Comparison of ENCODE assay signal across 8 cellular contexts in the genomic region with DNA sequence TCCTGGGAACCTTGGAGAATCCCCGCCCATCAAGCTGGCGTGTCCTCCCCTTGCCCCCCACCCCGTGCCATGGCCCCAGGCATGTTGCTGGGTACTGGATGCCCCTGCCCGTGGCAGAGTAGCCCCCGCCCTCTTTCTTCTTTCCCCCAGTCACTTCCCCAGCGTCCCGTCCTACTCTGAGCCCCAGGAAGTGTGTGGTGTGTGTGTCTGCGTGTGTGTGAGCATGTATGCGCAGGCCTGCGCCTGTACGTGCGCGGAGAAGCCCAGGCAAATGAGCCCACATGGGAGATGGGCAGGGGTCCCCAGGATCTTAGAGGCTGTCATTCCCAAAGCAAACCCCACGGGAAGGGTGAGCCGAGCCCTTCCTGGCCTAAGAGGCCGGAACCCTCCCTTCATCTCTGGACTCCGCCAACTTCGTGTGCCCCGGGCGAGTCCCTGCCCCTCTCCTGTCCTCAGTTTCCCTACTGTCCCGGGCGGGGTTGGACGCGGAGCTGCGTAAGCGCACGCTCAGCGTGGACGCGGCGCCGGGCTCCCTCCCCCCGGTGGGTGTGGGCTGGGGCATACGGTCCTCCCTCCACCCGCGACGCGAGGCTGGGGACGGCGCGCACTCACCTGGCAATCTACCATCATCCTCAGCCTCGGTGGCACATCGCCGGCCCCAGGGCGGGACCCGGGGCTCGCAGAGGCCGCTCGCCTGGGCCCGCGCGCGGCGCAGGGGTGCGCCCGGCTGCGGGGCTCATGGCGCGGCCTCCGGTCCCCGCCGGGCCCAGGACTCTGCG. TPM values are rescaled to one million over a fixed set of nuclear protein-coding genes. Genes with fewer than 3 reads are reported as not detected.
DNase-seq lines count a peak whose midpoint lies in the region; ATAC-seq and TF ChIP-seq lines count a peak whose summit lies in the region.

No MANE protein-coding gene starts in this region.

- H3K9me3 ChIP-seq in BLaER1 treated with 17β-estradiol and CSF1 and Interleukin-3, amounts not matched to agents 10 nM and 100 nM (replicated peaks in 1 of 11) = no peaks in the 10 kb centered on the region
- H3K9me3 ChIP-seq in adrenal gland (replicated peaks in 1 of 3) (no peaks in the 10 kb centered on the region), right cardiac atrium (ENCODE audit: control insufficient read depth, low read length) (no peaks in the 10 kb centered on the region)

- peaks cover 40 to 79% (median 60%) of the 10 kb centered on the region in 11 experiments; a peak in 21 of 22 replicates for H4K20me1 ChIP-seq in BLaER1 treated with 17β-estradiol and CSF1 and Interleukin-3, amounts not matched to agents 10 nM and 100 nM

- peak; percentile 17 for ATAC-seq in GM19043 (IDR thresholded peaks at IDR 0.05; ENCODE audit: low read depth, unreplicated experiment)
- ATAC-seq in HG03378 (IDR thresholded peaks at IDR 0.05; ENCODE audit: unreplicated experiment) = peak; percentile 6
- ATAC-seq in right cardiac atrium = peak; percentile 11 to 31

- H3K4me1 ChIP-seq in BLaER1 treated with 17β-estradiol and CSF1 and Interleukin-3, amounts not matched to agents 10 nM and 100 nM = peaks cover 44 to 80% (median 62%) of the 10 kb centered on the region in 10 experiments
- H3K4me1 ChIP-seq in adrenal gland (replicated peaks in 1 of 2) (peaks cover 29 to 33% of the 10 kb centered on the region in 2 donors), right cardiac atrium (ENCODE audit: control insufficient read depth, insufficient read depth, low read length) (peaks cover 5% of the 10 kb centered on the region)

- no peak for TF ChIP-seq CTCF in adrenal gland (IDR thresholded peaks at IDR 0.05)

- peaks cover 3 to 20% (median 8%) of the 10 kb centered on the region in 11 experiments; a peak in 18 of 22 replicates for H3K36me3 ChIP-seq in BLaER1 treated with 17β-estradiol and CSF1 and Interleukin-3, amounts not matched to agents 10 nM and 100 nM
- H3K36me3 ChIP-seq in adrenal gland (replicated peaks in 1 of 2) = no peaks in the 10 kb centered on the region

- peak overlapping the region; percentile 81 to 99 (median 96) for H3K4me3 ChIP-seq in BLaER1 treated with 17β-estradiol and CSF1 and Interleukin-3, amounts not matched to agents 10 nM and 100 nM
- H3K4me3 ChIP-seq in adrenal gland (peak overlapping the region in 3 of 4 donors; percentile 0 to 52 (median 35)), right cardiac atrium (ENCODE audit: low read length) (peak overlapping the region; percentile 52), skeletal muscle cell (ENCODE audit: low read depth, low read length) (peak overlapping the region; percentile 79)

- peak overlapping the region; percentile 95 to 100 (median 98) for H3K9ac ChIP-seq in BLaER1 treated with 17β-estradiol and CSF1 and Interleukin-3, amounts not matched to agents 10 nM and 100 nM

- peak; percentile 52 to 58 for TF ChIP-seq POLR2A in adrenal gland (IDR thresholded peaks at IDR 0.05)

- H3K4me2 ChIP-seq in BLaER1 treated with 17β-estradiol and CSF1 and Interleukin-3, amounts not matched to agents 10 nM and 100 nM = peak overlapping the region; percentile 93 to 99 (median 97)

- DNase-seq in SK-N-DZ (ENCODE audit: low spot score) = peak; percentile 45
- DNase-seq in adrenal gland = peak; percentile 62 to 83 (median 73)
- DNase-seq in right cardiac atrium = peak; percentile 73 to 90 (median 88)
- DNase-seq in skeletal muscle cell (ENCODE audit: low read depth) = no peak
- DNase-seq in COLO829 (ENCODE audit: low spot score) = no peak

- intact Hi-C loops in adrenal gland (cut with DNase I) = loop anchor here (5.0 to 10.0 kb wide), 2 partner anchors 104 to 116 kb away; a partner anchor contains a TSS
- intact Hi-C loops in right cardiac atrium (cut with DNase I) = loop anchor here (5.0 to 10.0 kb wide), 3 partner anchors 94 to 111 kb away; no protein-coding TSS in a partner anchor

- WGBS in adrenal gland, 4 donors = 2 to 5% (median 3%) methylated on average over 7 to 63 of the region's 63 CpGs
- 4% methylated on average over 63 of the region's 63 CpGs for WGBS in right cardiac atrium

- no peaks in the 10 kb centered on the region for H3K27me3 ChIP-seq in BLaER1 treated with 17β-estradiol and CSF1 and Interleukin-3, amounts not matched to agents 10 nM and 100 nM
- no peaks in the 10 kb centered on the region for H3K27me3 ChIP-seq in adrenal gland
- no peaks in the 10 kb centered on the region for H3K27me3 ChIP-seq in right cardiac atrium (ENCODE audit: control insufficient read depth, insufficient read depth)

- H3K27ac ChIP-seq in BLaER1 treated with 17β-estradiol and CSF1 and Interleukin-3, amounts not matched to agents 10 nM and 100 nM = peak overlapping the region; percentile 94 to 99 (median 98)
- H3K27ac ChIP-seq in adrenal gland = peak overlapping the region in 4 of 5 donors; percentile 43 to 93 (median 89)
- H3K27ac ChIP-seq in right cardiac atrium (ENCODE audit: low read length) = peak overlapping the region; percentile 2

RNA-seq across cellular contexts. Expression of a gene that starts 15.2 kb away (rescaled TPM):
- 2.5 and 5.4 TPM in 2 replicates for polyA plus RNA-seq in SK-N-DZ (2014; cell fraction: cytosol; rRNA removed)
- 6.9 and 7.7 TPM in 2 replicates for polyA plus RNA-seq in SK-N-DZ (2014; cell fraction: nucleus; rRNA removed)
- 10 to 100 TPM; 14.9 to 67.5 (median 39.7) TPM for total RNA-seq in adrenal gland
- polyA plus RNA-seq in adrenal gland = 10 to 100 TPM in 2 of 3 donors, 1 to 10 TPM in 1; 6.7 to 29.0 (median 18.9) TPM
- 10 to 100 TPM in 3 of 4 donors, 1 to 10 TPM in 1; 9.6 to 12.8 (median 11.3) TPM for total RNA-seq in right cardiac atrium
- 7.4 TPM for polyA plus RNA-seq in right cardiac atrium

RNA-seq across cellular contexts. Expression of a gene that starts 27.5 kb away (rescaled TPM):
- polyA plus RNA-seq in SK-N-DZ (2014; cell fraction: cytosol; rRNA removed) = 211 and 229 TPM in 2 replicates
- 616 and 634 TPM in 2 replicates for polyA plus RNA-seq in SK-N-DZ (2014; cell fraction: nucleus; rRNA removed)
- total RNA-seq in adrenal gland = 100 to 1,000 TPM in 1 of 8 donors, 10 to 100 TPM in 7; 38.9 to 104 (median 67.5) TPM
- polyA plus RNA-seq in adrenal gland = 100 to 1,000 TPM in 1 of 3 donors, 10 to 100 TPM in 2; 21.3 to 170 (median 97.8) TPM
- total RNA-seq in right cardiac atrium = 10 to 100 TPM; 18.5 to 36.3 (median 32.1) TPM
- 33.8 TPM for polyA plus RNA-seq in right cardiac atrium

Comparison
In these comparisons a context has a peak if more than half of its experiments do, and no peak if none do; other contexts are left out.
1. H3K27ac ChIP-seq: peak in every context shown above with its lines; median percentile 98 in BLaER1 treated with 17β-estradiol and CSF1 and Interleukin-3, amounts not matched to agents 10 nM and 100 nM; 89 in adrenal gland; 2 in right cardiac atrium.
2. H3K4me3 ChIP-seq: peak in every context shown above with its lines; median percentile 96 in BLaER1 treated with 17β-estradiol and CSF1 and Interleukin-3, amounts not matched to agents 10 nM and 100 nM; 79 in skeletal muscle cell; 52 in right cardiac atrium; 35 in adrenal gland.
3. DNase-seq: peak in SK-N-DZ (single experiment), adrenal gland (7 of 7) and right cardiac atrium (3 of 3); none in skeletal muscle cell (single experiment) and COLO829 (single experiment).
4. Peak in every context shown above with its lines, with median percentiles within 50 percentile points of each other: ATAC-seq.